In genomic region chr5:76851713-76852369, GRCh38 we compare ENCODE assay signal across 16 cellular contexts. TPM values are rescaled to one million over a fixed set of nuclear protein-coding genes. Genes with fewer than 3 reads are reported as not detected.
DNase-seq lines count a peak whose midpoint lies in the region; ATAC-seq and TF ChIP-seq lines count a peak whose summit lies in the region.
"Had no signal": no experiment of that assay in that cellular context is flagged by ENCODE, and none has a peak within 500 bp of the region (broad histone marks: within the 10 kb centered on the region; RNA-seq: fewer than 3 reads in every experiment).

No MANE protein-coding gene starts in this region.

- H3K27ac ChIP-seq in heart right ventricle (peak overlapping the region in 5 of 10 donors; percentile 41 to 91 (median 49)), upper lobe of left lung (peak overlapping the region; percentile 35 to 58 (median 54)), vagina (no peak overlapping the region)
- H3K27ac ChIP-seq: epithelial cell of prostate, neural progenitor cell, thyroid gland had no signal

- peaks cover 0 to 2% of the 10 kb centered on the region in 2 donors for H3K9me3 Mint-ChIP-seq in activated T-cell treated with anti-CD3 and anti-CD28 coated beads, Interleukin-2, amount 50 U/mL, for 72 hours
- H3K9me3 Mint-ChIP-seq: neural progenitor cell had no signal

- H3K4me1 ChIP-seq in heart right ventricle = peaks cover 0 to 66% (median 21%) of the 10 kb centered on the region in 9 donors
- H3K4me1 ChIP-seq in upper lobe of left lung = peaks cover 0 to 11% (median 7%) of the 10 kb centered on the region in 4 donors
- no peaks in the 10 kb centered on the region for H3K4me1 ChIP-seq in vagina
- H3K4me1 ChIP-seq: neural progenitor cell, thyroid gland had no signal

- TF ChIP-seq POLR2A in upper lobe of left lung (IDR thresholded peaks at IDR 0.05) = no peak
- TF ChIP-seq POLR2A in vagina (IDR thresholded peaks at IDR 0.05) = no peak

- H3K9me3 ChIP-seq in heart right ventricle (no peaks in the 10 kb centered on the region), upper lobe of left lung (no peaks in the 10 kb centered on the region), vagina (no peaks in the 10 kb centered on the region)
- H3K9me3 ChIP-seq: thyroid gland had no signal

- peak overlapping the region in 1 of 2 donors; percentile 2 for H3K4me3 Mint-ChIP-seq in activated T-cell treated with anti-CD3 and anti-CD28 coated beads, Interleukin-2, amount 50 U/mL, for 72 hours
- H3K4me3 Mint-ChIP-seq: activated naive CD8-positive, alpha-beta T cell; neural progenitor cell had no signal

- peaks cover 6 to 14% of the 10 kb centered on the region in 2 donors for H3K36me3 Mint-ChIP-seq in activated T-cell treated with anti-CD3 and anti-CD28 coated beads, Interleukin-2, amount 50 U/mL, for 72 hours (ENCODE audit: insufficient read depth in 2 of 2)
- H3K36me3 Mint-ChIP-seq: activated naive CD8-positive, alpha-beta T cell; neural progenitor cell; T-cell had no signal

- TF ChIP-seq CTCF in heart right ventricle (IDR thresholded peaks at IDR 0.05) = no peak
- TF ChIP-seq CTCF in upper lobe of left lung (IDR thresholded peaks at IDR 0.05) = no peak
- TF ChIP-seq CTCF in vagina (IDR thresholded peaks at IDR 0.05) = no peak

- intact Hi-C loops in heart right ventricle (cut with DNase I) = no loop called here
- intact Hi-C loops in vagina (cut with DNase I) = no loop called here

- H3K27me3 Mint-ChIP-seq in activated T-cell treated with anti-CD3 and anti-CD28 coated beads, Interleukin-2, amount 50 U/mL, for 72 hours (ENCODE audit: low read depth) = no peaks in the 10 kb centered on the region
- H3K27me3 Mint-ChIP-seq: activated naive CD8-positive, alpha-beta T cell; T-cell had no signal

- no peaks in the 10 kb centered on the region for H3K36me3 ChIP-seq in heart right ventricle
- no peaks in the 10 kb centered on the region for H3K36me3 ChIP-seq in upper lobe of left lung
- H3K36me3 ChIP-seq in vagina = no peaks in the 10 kb centered on the region
- H3K36me3 ChIP-seq: neural progenitor cell, thyroid gland had no signal

- 46 to 52% methylated on average over 7 of the region's 7 CpGs for WGBS in heart right ventricle, 2 donors
- WGBS in upper lobe of left lung, 2 donors = 54 to 56% methylated on average over 7 of the region's 7 CpGs

- H3K27me3 ChIP-seq in heart right ventricle (peaks cover 0 to 6% (median 0%) of the 10 kb centered on the region in 7 donors), upper lobe of left lung (no peaks in the 10 kb centered on the region), vagina (no peaks in the 10 kb centered on the region)
- H3K27me3 ChIP-seq: neural progenitor cell, thyroid gland had no signal

- H3K4me3 ChIP-seq in heart right ventricle (peak overlapping the region in 1 of 10 donors; percentile 35), upper lobe of left lung (no peak overlapping the region), vagina (no peak overlapping the region)
- H3K4me3 ChIP-seq: lung, neural progenitor cell, smooth muscle cell, thyroid gland had no signal

- H3K27ac Mint-ChIP-seq in activated T-cell treated with anti-CD3 and anti-CD28 coated beads, Interleukin-2, amount 50 U/mL, for 72 hours = peak overlapping the region; percentile 14
- H3K27ac Mint-ChIP-seq: activated naive CD8-positive, alpha-beta T cell had no signal

- no peak for ATAC-seq in activated T-cell treated with anti-CD3 and anti-CD28 coated beads, Interleukin-2, amount 50 U/mL, for 72 hours (replicated peaks in 1 of 2)
- peak in 6 of 8 donors; percentile 55 to 74 (median 66) for ATAC-seq in heart right ventricle
- peak in 1 of 2 donors; percentile 48 for ATAC-seq in upper lobe of left lung (ENCODE audit: low FRiP score in 2 of 2)
- no peak for ATAC-seq in HG02623 (IDR thresholded peaks at IDR 0.05; ENCODE audit: unreplicated experiment)
- ATAC-seq: T-cell had no signal

- peaks cover 45% of the 10 kb centered on the region for H3K4me1 Mint-ChIP-seq in activated T-cell treated with anti-CD3 and anti-CD28 coated beads, Interleukin-2, amount 50 U/mL, for 72 hours (ENCODE audit: low read depth)

- no peak for TF ChIP-seq EP300 in upper lobe of left lung (IDR thresholded peaks at IDR 0.05)

- DNase-seq in activated T-cell treated with anti-CD3 and anti-CD28 coated beads, Interleukin-2, amount 50 U/mL, for 72 hours = no peak
- no peak for DNase-seq in activated T-cell treated with anti-CD3 and anti-CD28 coated beads, Interleukin-2, amount 50 U/mL, for 48 hours
- DNase-seq in SKM-1 treated with dmso at 0.1 percent for 144 hours (lab: John Stamatoyannopoulos, UW; ENCODE audit: unreplicated experiment) = peak; percentile 19
- peak; percentile 22 to 41 for DNase-seq in heart right ventricle
- peak in 1 of 2 donors; percentile 54 for DNase-seq in upper lobe of left lung
- DNase-seq in stimulated activated CD4-positive, alpha-beta T cell treated with anti-CD3 and anti-CD28 coated beads, Interleukin-12 subunit alpha, Interleukin-12 subunit beta, amount 100 ng/mL, for 4 hours = no peak
- DNase-seq in vagina (ENCODE audit: extremely low spot score in 2 of 2) = no peak
- DNase-seq: NCI-H2227 treated with DMSO at 0.1 percent for 48 hours, T-cell, thyroid gland had no signal

RNA-seq across cellular contexts. Expression of gene S100Z, which starts 2.0 kb away (rescaled TPM):
- total RNA-seq in activated T-cell treated with anti-CD3 and anti-CD28 coated beads, Interleukin-2, amount 50 U/mL, for 72 hours = 1 to 10 TPM; 1.7 to 1.9 TPM
- total RNA-seq in heart right ventricle (under 1 TPM in 1 of 10 donors, not detected in 9; 0.22 TPM), upper lobe of left lung (1 to 10 TPM in 2 of 6 donors, under 1 TPM in 2, not detected in 2; 0.37 to 2.1 (median 0.82) TPM), vagina (not detected)
- polyA plus RNA-seq in heart right ventricle = under 1 TPM in 1 of 2 donors, not detected in 1; 0.03 TPM
- total RNA-seq: smooth muscle cell, thyroid gland had no signal

RNA-seq across cellular contexts. Expression of gene F2RL1, which starts 33.0 kb away (rescaled TPM):
- total RNA-seq in activated T-cell treated with anti-CD3 and anti-CD28 coated beads, Interleukin-2, amount 50 U/mL, for 72 hours = 1 to 10 TPM; 1.6 to 1.7 TPM
- 1 to 10 TPM in 4 of 10 donors, under 1 TPM in 6; 0.56 to 2.6 (median 0.91) TPM for total RNA-seq in heart right ventricle
- polyA plus RNA-seq in heart right ventricle = 1 to 10 TPM in 1 of 2 donors, under 1 TPM in 1; 0.66 to 3.9 TPM
- total RNA-seq in upper lobe of left lung = 1 to 10 TPM; 2.1 to 9.7 (median 8.1) TPM
- total RNA-seq in vagina = 6.6 TPM

Comparison
In these comparisons a context has a peak if more than half of its experiments do, and no peak if none do; other contexts are left out.
1. ATAC-seq: peak in heart right ventricle (6 of 8); none in activated T-cell treated with anti-CD3 and anti-CD28 coated beads, Interleukin-2, amount 50 U/mL, for 72 hours (0 of 2) and HG02623 (single experiment).
2. DNase-seq: peak in SKM-1 treated with dmso at 0.1 percent for 144 hours (single experiment) and heart right ventricle (2 of 2); none in activated T-cell treated with anti-CD3 and anti-CD28 coated beads, Interleukin-2, amount 50 U/mL, for 72 hours (0 of 2), activated T-cell treated with anti-CD3 and anti-CD28 coated beads, Interleukin-2, amount 50 U/mL, for 48 hours (0 of 2), stimulated activated CD4-positive, alpha-beta T cell treated with anti-CD3 and anti-CD28 coated beads, Interleukin-12 subunit alpha, Interleukin-12 subunit beta, amount 100 ng/mL, for 4 hours (single experiment) and vagina (0 of 2).